In the genomic region with DNA sequence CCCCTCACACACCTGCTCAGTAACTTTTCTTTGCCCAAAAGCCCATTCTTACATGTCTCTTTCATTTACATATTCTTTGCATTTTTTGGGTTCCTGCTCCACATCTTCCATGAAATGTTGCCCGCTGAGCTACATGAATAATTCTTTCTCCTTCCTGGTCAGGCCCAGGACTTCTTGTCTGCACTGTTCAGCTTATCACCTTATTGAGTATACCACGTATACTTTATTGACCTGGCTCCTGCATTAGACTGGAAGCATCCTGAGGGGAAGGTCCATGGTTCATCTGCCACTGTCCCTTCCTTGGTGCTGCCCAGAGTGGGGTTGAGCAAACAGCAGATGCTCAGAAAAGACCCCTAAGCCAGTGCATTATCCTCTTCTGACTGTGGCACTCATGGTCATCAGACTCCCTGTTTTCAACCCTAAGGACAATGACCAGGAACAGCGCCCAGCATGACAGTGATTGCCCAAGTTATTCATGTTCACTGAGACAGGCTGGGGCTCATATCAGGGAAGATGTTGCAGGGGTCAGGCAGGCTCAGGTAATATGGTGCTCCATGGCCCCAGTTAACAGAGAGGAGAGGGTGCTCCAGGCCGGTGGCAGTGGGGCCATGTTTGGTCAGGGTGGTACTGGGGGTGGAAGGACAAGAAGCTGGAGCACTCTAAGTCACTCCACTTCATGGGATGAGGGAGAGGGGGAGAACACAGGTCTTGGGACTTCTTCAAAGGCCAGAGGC, we compare ENCODE assay signal across 1 cellular context.
A peak's percentile ranks its signal among the peaks of the same experiment; 100 is the strongest.
TF ChIP-seq lines count a peak whose summit lies in the region.

No MANE protein-coding gene starts in this region.

TF ChIP-seq in HepG2, 621 proteins besides CTCF, POLR2A, EP300 and RAD21 (continued from another document and continues in another):
- TF ChIP-seq, protein P1, sequence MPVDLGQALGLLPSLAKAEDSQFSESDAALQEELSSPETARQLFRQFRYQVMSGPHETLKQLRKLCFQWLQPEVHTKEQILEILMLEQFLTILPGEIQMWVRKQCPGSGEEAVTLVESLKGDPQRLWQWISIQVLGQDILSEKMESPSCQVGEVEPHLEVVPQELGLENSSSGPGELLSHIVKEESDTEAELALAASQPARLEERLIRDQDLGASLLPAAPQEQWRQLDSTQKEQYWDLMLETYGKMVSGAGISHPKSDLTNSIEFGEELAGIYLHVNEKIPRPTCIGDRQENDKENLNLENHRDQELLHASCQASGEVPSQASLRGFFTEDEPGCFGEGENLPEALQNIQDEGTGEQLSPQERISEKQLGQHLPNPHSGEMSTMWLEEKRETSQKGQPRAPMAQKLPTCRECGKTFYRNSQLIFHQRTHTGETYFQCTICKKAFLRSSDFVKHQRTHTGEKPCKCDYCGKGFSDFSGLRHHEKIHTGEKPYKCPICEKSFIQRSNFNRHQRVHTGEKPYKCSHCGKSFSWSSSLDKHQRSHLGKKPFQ (CRISPR knock-in tag; IDR thresholded peaks at IDR 0.05; ENCODE audit: insufficient replicate concordance) = no peak
- no peak for TF ChIP-seq ZNF615 (CRISPR knock-in tag; IDR thresholded peaks at IDR 0.05; ENCODE audit: borderline replicate concordance)
- TF ChIP-seq, protein P2, sequence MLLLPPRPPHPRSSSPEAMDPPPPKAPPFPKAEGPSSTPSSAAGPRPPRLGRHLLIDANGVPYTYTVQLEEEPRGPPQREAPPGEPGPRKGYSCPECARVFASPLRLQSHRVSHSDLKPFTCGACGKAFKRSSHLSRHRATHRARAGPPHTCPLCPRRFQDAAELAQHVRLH (CRISPR knock-in tag; IDR thresholded peaks at IDR 0.05; ENCODE audit: borderline replicate concordance, low read depth) = no peak
- no peak for TF ChIP-seq CBX2 (IDR thresholded peaks at IDR 0.05; ENCODE audit: low read depth, low read length)
- TF ChIP-seq CBX2 (CRISPR knock-in tag; IDR thresholded peaks at IDR 0.05; ENCODE audit: low read depth) = no peak
- TF ChIP-seq ZNF562 (CRISPR knock-in tag; IDR thresholded peaks at IDR 0.05; ENCODE audit: borderline replicate concordance) = 0 out of 2 replicates have a peak, but pooled peaks have one; percentile 10
- TF ChIP-seq PPARG (CRISPR knock-in tag; conservative IDR thresholded peaks at IDR 0.05) = no peak
- TF ChIP-seq, protein P3, sequence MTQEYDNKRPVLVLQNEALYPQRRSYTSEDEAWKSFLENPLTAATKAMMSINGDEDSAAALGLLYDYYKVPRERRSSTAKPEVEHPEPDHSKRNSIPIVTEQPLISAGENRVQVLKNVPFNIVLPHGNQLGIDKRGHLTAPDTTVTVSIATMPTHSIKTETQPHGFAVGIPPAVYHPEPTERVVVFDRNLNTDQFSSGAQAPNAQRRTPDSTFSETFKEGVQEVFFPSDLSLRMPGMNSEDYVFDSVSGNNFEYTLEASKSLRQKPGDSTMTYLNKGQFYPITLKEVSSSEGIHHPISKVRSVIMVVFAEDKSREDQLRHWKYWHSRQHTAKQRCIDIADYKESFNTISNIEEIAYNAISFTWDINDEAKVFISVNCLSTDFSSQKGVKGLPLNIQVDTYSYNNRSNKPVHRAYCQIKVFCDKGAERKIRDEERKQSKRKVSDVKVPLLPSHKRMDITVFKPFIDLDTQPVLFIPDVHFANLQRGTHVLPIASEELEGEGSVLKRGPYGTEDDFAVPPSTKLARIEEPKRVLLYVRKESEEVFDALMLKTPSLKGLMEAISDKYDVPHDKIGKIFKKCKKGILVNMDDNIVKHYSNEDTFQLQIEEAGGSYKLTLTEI (CRISPR knock-in tag; conservative IDR thresholded peaks at IDR 0.05) = no peak
- TF ChIP-seq, protein P4, sequence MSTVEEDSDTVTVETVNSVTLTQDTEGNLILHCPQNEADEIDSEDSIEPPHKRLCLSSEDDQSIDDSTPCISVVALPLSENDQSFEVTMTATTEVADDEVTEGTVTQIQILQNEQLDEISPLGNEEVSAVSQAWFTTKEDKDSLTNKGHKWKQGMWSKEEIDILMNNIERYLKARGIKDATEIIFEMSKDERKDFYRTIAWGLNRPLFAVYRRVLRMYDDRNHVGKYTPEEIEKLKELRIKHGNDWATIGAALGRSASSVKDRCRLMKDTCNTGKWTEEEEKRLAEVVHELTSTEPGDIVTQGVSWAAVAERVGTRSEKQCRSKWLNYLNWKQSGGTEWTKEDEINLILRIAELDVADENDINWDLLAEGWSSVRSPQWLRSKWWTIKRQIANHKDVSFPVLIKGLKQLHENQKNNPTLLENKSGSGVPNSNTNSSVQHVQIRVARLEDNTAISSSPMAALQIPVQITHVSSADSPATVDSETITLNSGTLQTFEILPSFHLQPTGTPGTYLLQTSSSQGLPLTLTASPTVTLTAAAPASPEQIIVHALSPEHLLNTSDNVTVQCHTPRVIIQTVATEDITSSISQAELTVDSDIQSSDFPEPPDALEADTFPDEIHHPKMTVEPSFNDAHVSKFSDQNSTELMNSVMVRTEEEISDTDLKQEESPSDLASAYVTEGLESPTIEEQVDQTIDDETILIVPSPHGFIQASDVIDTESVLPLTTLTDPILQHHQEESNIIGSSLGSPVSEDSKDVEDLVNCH (CRISPR knock-in tag; IDR thresholded peaks at IDR 0.05) = no peak
- no peak for TF ChIP-seq ZBTB8A (CRISPR knock-in tag; IDR thresholded peaks at IDR 0.05; ENCODE audit: borderline replicate concordance, low read depth)
- no peak for TF ChIP-seq ZSCAN20 (CRISPR knock-in tag; IDR thresholded peaks at IDR 0.05; ENCODE audit: borderline replicate concordance)
- TF ChIP-seq, protein P5, sequence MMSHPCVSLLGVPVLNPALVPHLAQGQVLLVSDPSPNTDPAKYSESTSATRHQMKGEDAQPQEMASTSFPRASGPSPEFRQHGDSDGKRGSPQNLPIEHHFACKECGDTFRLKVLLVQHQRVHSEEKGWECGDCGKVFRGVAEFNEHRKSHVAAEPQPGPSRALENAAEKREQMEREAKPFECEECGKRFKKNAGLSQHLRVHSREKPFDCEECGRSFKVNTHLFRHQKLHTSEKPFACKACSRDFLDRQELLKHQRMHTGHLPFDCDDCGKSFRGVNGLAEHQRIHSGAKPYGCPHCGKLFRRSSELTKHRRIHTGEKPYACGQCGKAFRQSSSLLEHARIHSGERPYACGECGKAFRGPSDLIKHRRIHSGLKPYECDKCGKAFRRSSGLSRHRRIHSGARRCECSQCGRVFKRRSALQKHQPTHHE (CRISPR knock-in tag; IDR thresholded peaks at IDR 0.05; ENCODE audit: borderline replicate concordance) = 0 out of 2 replicates have a peak, but pooled peaks have one; percentile 47
- TF ChIP-seq, protein P6, sequence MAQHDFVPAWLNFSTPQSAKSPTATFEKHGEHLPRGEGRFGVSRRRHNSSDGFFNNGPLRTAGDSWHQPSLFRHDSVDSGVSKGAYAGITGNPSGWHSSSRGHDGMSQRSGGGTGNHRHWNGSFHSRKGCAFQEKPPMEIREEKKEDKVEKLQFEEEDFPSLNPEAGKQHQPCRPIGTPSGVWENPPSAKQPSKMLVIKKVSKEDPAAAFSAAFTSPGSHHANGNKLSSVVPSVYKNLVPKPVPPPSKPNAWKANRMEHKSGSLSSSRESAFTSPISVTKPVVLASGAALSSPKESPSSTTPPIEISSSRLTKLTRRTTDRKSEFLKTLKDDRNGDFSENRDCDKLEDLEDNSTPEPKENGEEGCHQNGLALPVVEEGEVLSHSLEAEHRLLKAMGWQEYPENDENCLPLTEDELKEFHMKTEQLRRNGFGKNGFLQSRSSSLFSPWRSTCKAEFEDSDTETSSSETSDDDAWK (CRISPR knock-in tag; IDR thresholded peaks at IDR 0.05) = no peak
- TF ChIP-seq, protein P7, sequence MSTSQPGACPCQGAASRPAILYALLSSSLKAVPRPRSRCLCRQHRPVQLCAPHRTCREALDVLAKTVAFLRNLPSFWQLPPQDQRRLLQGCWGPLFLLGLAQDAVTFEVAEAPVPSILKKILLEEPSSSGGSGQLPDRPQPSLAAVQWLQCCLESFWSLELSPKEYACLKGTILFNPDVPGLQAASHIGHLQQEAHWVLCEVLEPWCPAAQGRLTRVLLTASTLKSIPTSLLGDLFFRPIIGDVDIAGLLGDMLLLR (CRISPR knock-in tag; IDR thresholded peaks at IDR 0.05) = peak; percentile 49; the same call in 1 of the 2 replicates
- no peak for TF ChIP-seq NAIF1 (CRISPR knock-in tag; IDR thresholded peaks at IDR 0.05; ENCODE audit: borderline replicate concordance)
- no peak for TF ChIP-seq ZSCAN12 (CRISPR knock-in tag; IDR thresholded peaks at IDR 0.05)
- TF ChIP-seq, protein P8, sequence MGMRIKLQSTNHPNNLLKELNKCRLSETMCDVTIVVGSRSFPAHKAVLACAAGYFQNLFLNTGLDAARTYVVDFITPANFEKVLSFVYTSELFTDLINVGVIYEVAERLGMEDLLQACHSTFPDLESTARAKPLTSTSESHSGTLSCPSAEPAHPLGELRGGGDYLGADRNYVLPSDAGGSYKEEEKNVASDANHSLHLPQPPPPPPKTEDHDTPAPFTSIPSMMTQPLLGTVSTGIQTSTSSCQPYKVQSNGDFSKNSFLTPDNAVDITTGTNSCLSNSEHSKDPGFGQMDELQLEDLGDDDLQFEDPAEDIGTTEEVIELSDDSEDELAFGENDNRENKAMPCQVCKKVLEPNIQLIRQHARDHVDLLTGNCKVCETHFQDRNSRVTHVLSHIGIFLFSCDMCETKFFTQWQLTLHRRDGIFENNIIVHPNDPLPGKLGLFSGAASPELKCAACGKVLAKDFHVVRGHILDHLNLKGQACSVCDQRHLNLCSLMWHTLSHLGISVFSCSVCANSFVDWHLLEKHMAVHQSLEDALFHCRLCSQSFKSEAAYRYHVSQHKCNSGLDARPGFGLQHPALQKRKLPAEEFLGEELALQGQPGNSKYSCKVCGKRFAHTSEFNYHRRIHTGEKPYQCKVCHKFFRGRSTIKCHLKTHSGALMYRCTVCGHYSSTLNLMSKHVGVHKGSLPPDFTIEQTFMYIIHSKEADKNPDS (CRISPR knock-in tag; IDR thresholded peaks at IDR 0.05) = no peak
- no peak for TF ChIP-seq GLI4 (CRISPR knock-in tag; IDR thresholded peaks at IDR 0.05; ENCODE audit: borderline replicate concordance)
- no peak for TF ChIP-seq NR3C1 (CRISPR knock-in tag; IDR thresholded peaks at IDR 0.05)
- TF ChIP-seq ZFP82 (CRISPR knock-in tag; IDR thresholded peaks at IDR 0.05; ENCODE audit: borderline replicate concordance) = no peak
- TF ChIP-seq, protein P9, sequence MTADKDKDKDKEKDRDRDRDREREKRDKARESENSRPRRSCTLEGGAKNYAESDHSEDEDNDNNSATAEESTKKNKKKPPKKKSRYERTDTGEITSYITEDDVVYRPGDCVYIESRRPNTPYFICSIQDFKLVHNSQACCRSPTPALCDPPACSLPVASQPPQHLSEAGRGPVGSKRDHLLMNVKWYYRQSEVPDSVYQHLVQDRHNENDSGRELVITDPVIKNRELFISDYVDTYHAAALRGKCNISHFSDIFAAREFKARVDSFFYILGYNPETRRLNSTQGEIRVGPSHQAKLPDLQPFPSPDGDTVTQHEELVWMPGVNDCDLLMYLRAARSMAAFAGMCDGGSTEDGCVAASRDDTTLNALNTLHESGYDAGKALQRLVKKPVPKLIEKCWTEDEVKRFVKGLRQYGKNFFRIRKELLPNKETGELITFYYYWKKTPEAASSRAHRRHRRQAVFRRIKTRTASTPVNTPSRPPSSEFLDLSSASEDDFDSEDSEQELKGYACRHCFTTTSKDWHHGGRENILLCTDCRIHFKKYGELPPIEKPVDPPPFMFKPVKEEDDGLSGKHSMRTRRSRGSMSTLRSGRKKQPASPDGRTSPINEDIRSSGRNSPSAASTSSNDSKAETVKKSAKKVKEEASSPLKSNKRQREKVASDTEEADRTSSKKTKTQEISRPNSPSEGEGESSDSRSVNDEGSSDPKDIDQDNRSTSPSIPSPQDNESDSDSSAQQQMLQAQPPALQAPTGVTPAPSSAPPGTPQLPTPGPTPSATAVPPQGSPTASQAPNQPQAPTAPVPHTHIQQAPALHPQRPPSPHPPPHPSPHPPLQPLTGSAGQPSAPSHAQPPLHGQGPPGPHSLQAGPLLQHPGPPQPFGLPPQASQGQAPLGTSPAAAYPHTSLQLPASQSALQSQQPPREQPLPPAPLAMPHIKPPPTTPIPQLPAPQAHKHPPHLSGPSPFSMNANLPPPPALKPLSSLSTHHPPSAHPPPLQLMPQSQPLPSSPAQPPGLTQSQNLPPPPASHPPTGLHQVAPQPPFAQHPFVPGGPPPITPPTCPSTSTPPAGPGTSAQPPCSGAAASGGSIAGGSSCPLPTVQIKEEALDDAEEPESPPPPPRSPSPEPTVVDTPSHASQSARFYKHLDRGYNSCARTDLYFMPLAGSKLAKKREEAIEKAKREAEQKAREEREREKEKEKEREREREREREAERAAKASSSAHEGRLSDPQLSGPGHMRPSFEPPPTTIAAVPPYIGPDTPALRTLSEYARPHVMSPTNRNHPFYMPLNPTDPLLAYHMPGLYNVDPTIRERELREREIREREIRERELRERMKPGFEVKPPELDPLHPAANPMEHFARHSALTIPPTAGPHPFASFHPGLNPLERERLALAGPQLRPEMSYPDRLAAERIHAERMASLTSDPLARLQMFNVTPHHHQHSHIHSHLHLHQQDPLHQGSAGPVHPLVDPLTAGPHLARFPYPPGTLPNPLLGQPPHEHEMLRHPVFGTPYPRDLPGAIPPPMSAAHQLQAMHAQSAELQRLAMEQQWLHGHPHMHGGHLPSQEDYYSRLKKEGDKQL (CRISPR knock-in tag; IDR thresholded peaks at IDR 0.05; ENCODE audit: low read depth) = no peak
- no peak for TF ChIP-seq IKZF1 (IDR thresholded peaks at IDR 0.05)
- TF ChIP-seq ZNF737 (CRISPR knock-in tag; IDR thresholded peaks at IDR 0.05; ENCODE audit: borderline replicate concordance) = peak; percentile 64; the same call in 1 of the 2 replicates
- TF ChIP-seq, protein P10, sequence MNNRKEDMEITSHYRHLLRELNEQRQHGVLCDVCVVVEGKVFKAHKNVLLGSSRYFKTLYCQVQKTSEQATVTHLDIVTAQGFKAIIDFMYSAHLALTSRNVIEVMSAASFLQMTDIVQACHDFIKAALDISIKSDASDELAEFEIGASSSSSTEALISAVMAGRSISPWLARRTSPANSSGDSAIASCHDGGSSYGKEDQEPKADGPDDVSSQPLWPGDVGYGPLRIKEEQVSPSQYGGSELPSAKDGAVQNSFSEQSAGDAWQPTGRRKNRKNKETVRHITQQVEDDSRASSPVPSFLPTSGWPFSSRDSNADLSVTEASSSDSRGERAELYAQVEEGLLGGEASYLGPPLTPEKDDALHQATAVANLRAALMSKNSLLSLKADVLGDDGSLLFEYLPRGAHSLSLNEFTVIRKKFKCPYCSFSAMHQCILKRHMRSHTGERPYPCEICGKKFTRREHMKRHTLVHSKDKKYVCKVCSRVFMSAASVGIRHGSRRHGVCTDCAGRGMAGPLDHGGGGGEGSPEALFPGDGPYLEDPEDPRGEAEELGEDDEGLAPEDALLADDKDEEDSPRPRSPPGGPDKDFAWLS (CRISPR knock-in tag; IDR thresholded peaks at IDR 0.05; ENCODE audit: borderline replicate concordance) = no peak
- TF ChIP-seq ZNF773 (CRISPR knock-in tag; IDR thresholded peaks at IDR 0.05; ENCODE audit: borderline replicate concordance) = no peak
- 0 out of 2 replicates have a peak, but pooled peaks have one; percentile 53 for TF ChIP-seq ZNF567 (CRISPR knock-in tag; IDR thresholded peaks at IDR 0.05; ENCODE audit: borderline replicate concordance)
